Comparison of ENCODE assay signal across 9 cellular contexts in the genomic region with DNA sequence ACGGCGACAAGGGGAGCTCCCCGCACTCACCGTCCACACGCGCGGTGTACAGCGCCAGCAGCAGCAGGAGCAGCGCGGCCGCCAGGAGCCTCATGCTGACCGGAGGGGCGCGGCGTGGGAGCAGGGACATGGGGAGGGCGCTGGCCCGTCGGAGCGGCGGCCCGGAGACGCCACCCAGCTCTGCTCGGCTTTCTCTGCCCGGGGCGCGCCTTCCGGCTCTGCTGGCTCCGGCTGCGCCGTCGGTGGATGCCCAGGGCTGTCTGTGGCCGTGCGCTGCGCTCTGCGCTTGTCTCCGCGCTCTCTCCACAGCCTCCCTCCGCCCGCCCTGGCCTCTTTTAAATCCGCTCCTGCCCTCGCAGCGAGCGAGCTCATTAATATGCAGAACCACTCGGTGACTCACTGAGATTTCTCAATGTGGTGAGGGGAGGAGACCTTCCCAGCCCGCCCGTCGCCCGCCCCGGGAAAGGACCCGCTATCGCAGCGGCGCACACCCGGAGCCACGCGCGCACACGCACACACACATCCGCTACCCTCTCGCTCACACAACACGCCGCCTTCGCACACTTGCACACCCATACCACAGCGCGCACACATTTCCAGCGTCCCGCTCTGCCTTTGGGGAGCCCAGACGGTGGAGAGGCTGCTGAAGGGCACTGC. TPM values are rescaled to one million over a fixed set of nuclear protein-coding genes. Genes with fewer than 3 reads are reported as not detected.
DNase-seq lines count a peak whose midpoint lies in the region; ATAC-seq and TF ChIP-seq lines count a peak whose summit lies in the region.
"Had no signal": no experiment of that assay in that cellular context is flagged by ENCODE, and none has a peak within 500 bp of the region (broad histone marks: within the 10 kb centered on the region; RNA-seq: fewer than 3 reads in every experiment).

A gene with protein sequence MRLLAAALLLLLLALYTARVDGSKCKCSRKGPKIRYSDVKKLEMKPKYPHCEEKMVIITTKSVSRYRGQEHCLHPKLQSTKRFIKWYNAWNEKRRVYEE (minus strand): TSS at position 307 of the 657 bp plus-strand sequence. CDS start 213 bp downstream, at position 94.

- H3K4me1 Mint-ChIP-seq in chondrocyte (ENCODE audit: low read depth): peaks cover 10% of the 10 kb centered on the region
- H3K4me1 Mint-ChIP-seq: activated naive CD8-positive, alpha-beta T cell treated with anti-CD3 and anti-CD28 coated beads, Interleukin-2, amount 10 ng/mL, durations not matched to agents 7 days and 5 days had no signal

- H3K4me1 ChIP-seq in tibial artery: peaks cover 0 to 12% (median 3%) of the 10 kb centered on the region in 4 donors

- H3K4me3 ChIP-seq in AG10803 (ENCODE audit: low read length) (peak within 1 kb of the TSS; percentile 49), tibial artery (peak within 1 kb of the TSS; percentile 9 to 40)

- no peak within 1 kb of the TSS for H3K27ac Mint-ChIP-seq in chondrocyte (ENCODE audit: unreplicated experiment)
- H3K27ac Mint-ChIP-seq: activated naive CD8-positive, alpha-beta T cell treated with anti-CD3 and anti-CD28 coated beads, Interleukin-2, amount 10 ng/mL, durations not matched to agents 7 days and 5 days had no signal

- H3K4me3 Mint-ChIP-seq in chondrocyte (ENCODE audit: unreplicated experiment): peak within 1 kb of the TSS; percentile 66
- H3K4me3 Mint-ChIP-seq: activated naive CD8-positive, alpha-beta T cell treated with anti-CD3 and anti-CD28 coated beads, Interleukin-2, amount 10 ng/mL, durations not matched to agents 7 days and 5 days had no signal

- peaks cover 0 to 78% of the 10 kb centered on the region in 2 donors for H3K27me3 ChIP-seq in tibial artery

- ATAC-seq in left colon (no peak), HG02759 (IDR thresholded peaks at IDR 0.05; ENCODE audit: unreplicated experiment) (no peak)

- H3K36me3 ChIP-seq in tibial artery: no peaks in the 10 kb centered on the region

- intact Hi-C loops in left colon (cut with DNase I, micrococcal nuclease): no loop called here
- intact Hi-C loops in tibial artery (cut with DNase I; ENCODE audit: low total_unique reads): no loop called here

- H3K9me3 ChIP-seq in tibial artery: no peaks in the 10 kb centered on the region

- no peak within 1 kb of the TSS for H3K27ac ChIP-seq in tibial artery

- no peaks in the 10 kb centered on the region for H3K36me3 Mint-ChIP-seq in chondrocyte (ENCODE audit: low read depth)
- H3K36me3 Mint-ChIP-seq: activated naive CD8-positive, alpha-beta T cell treated with anti-CD3 and anti-CD28 coated beads, Interleukin-2, amount 10 ng/mL, durations not matched to agents 7 days and 5 days had no signal

- TF ChIP-seq CTCF in AG10803 (conservative IDR thresholded peaks at IDR 0.05; ENCODE audit: low read length) (no peak), chondrocyte (IDR thresholded peaks at IDR 0.05) (no peak), tibial artery (IDR thresholded peaks at IDR 0.05) (no peak)

- peaks cover 68% of the 10 kb centered on the region for H3K27me3 Mint-ChIP-seq in chondrocyte (ENCODE audit: low read depth)

- DNase-seq in AG10803 (ENCODE audit: low read depth) (peak; percentile 67), NCI-H146 treated with DMSO at 0.1 percent for 48 hours (lab: John Stamatoyannopoulos, UW; ENCODE audit: unreplicated experiment) (peak; percentile 19), chondrocyte (ENCODE audit: low spot score) (no peak), left colon (peak in 1 of 2 donors; percentile 22), tibial artery (peak; percentile 71 to 72), HUDEP-2 (lab: John Stamatoyannopoulos, UW; ENCODE audit: unreplicated experiment in 76 of 76) (no peak), SKM-1 (lab: John Stamatoyannopoulos, UW; ENCODE audit: unreplicated experiment) (no peak)
- DNase-seq: activated naive CD8-positive, alpha-beta T cell treated with anti-CD3 and anti-CD28 coated beads, Interleukin-2, amount 10 ng/mL, durations not matched to agents 7 days and 5 days had no signal

- H3K9me3 Mint-ChIP-seq in chondrocyte (ENCODE audit: low read depth): no peaks in the 10 kb centered on the region
- H3K9me3 Mint-ChIP-seq: activated naive CD8-positive, alpha-beta T cell treated with anti-CD3 and anti-CD28 coated beads, Interleukin-2, amount 10 ng/mL, durations not matched to agents 7 days and 5 days had no signal

RNA-seq across cellular contexts. Expression of the gene that starts here (rescaled TPM):
- total RNA-seq in chondrocyte (0.21 TPM in 1 of 3 replicates, not detected in the others), left colon (10 to 100 TPM; 23.3 to 88.5 TPM)
- total RNA-seq: activated naive CD8-positive, alpha-beta T cell treated with anti-CD3 and anti-CD28 coated beads, Interleukin-2, amount 10 ng/mL, durations not matched to agents 7 days and 5 days had no signal

Comparison
In these comparisons a context has a peak if more than half of its experiments do, and no peak if none do; other contexts are left out.
1. RNA of the gene that starts here (total RNA-seq): 23.3 to 88.5 TPM in left colon; 0.21 TPM in chondrocyte; every median in the first group is over 10 times any median in the second.
2. DNase-seq: peak in AG10803 (single experiment), NCI-H146 treated with DMSO at 0.1 percent for 48 hours (single experiment) and tibial artery (2 of 2); none in chondrocyte (single experiment), HUDEP-2 (0 of 76) and SKM-1 (single experiment).